In the genomic region with DNA sequence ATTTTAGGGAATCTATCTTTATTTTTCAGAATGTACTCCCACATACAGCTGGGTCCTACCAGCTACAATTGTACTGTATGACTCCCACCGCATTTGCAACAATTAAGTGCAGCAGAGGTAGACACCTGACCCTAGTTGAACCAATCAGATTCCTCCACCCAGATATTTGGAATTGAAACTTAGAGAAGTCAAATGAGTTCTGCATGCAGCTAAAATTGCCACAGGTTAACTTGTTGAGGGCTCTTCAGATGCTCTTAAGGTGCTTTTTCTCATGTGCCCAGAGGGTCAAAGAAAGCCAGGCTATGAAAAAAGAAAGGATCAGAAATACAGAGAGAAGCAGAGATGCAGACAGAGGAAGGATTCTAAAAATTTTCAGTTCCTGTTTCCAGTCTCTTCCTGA, we compare ENCODE assay signal across 22 cellular contexts.
"Had no signal": no experiment of that assay in that cellular context is flagged by ENCODE, and none has a peak within 500 bp of the region (broad histone marks: within the 10 kb centered on the region; RNA-seq: fewer than 3 reads in every experiment).

No MANE protein-coding gene starts in this region.

- ATAC-seq: left cardiac atrium; stimulated activated naive B cell treated with anti-CD40 and anti-IgM and Interleukin-4, amounts not matched to agents 10 μg/mL and 1 μg/mL and 100 μg/mL, for 72 hours had no signal

- H2AFZ ChIP-seq: hepatocyte had no signal

- H3K9me3 Mint-ChIP-seq: activated T-helper 1 cell treated with anti-CD3 and anti-CD28 coated beads, Interleukin-12 subunit alpha, Interleukin-12 subunit beta, Interleukin-2, Interleukin-4 antibody, amounts not matched to agents 30 ng/mL and 10 ng/mL and 1 ng/mL, durations not matched to agents 14 hours and 24 hours and 36 hours; endodermal cell; nephron progenitor cell; stimulated activated naive B cell treated with anti-CD40 and anti-IgM and Interleukin-4, amounts not matched to agents 10 μg/mL and 1 μg/mL and 100 μg/mL, for 72 hours had no signal

- H3K4me1 Mint-ChIP-seq: endodermal cell had no signal

- H3K4me3 ChIP-seq: hepatocyte, sigmoid colon, thoracic aorta, upper lobe of left lung had no signal

- DNase-seq: activated CD4-positive, CD25-positive, alpha-beta regulatory T cell treated with anti-CD3 and anti-CD28 coated beads, Interleukin-2, amount 50 U/mL, for 72 hours; activated T-cell treated with anti-CD3 and anti-CD28 coated beads for 4 hours; anterior cingulate cortex; caudate nucleus; endodermal cell; foreskin fibroblast; left cardiac atrium; mammary epithelial cell; nephron progenitor cell; nucleus accumbens; posterior cingulate gyrus; sigmoid colon; stimulated activated CD4-positive, alpha-beta T cell treated with anti-CD3 and anti-CD28 coated beads, Interleukin-4, amount 100 ng/mL, for 24 hours; stimulated activated naive B cell treated with anti-CD40 and anti-IgM and Interleukin-4, amounts not matched to agents 10 μg/mL and 1 μg/mL and 100 μg/mL, for 72 hours; T1000; upper lobe of left lung had no signal

- FAIRE-seq: colon had no signal

- H3K36me3 ChIP-seq: sigmoid colon, thoracic aorta, upper lobe of left lung had no signal

- H3K9me3 ChIP-seq: sigmoid colon, thoracic aorta, upper lobe of left lung had no signal

- H3K4me2 ChIP-seq: hepatocyte had no signal

- H3K27ac ChIP-seq: epithelial cell of prostate, hepatocyte, sigmoid colon, thoracic aorta, upper lobe of left lung had no signal

- H3K27ac Mint-ChIP-seq: activated T-helper 1 cell treated with anti-CD3 and anti-CD28 coated beads, Interleukin-12 subunit alpha, Interleukin-12 subunit beta, Interleukin-2, Interleukin-4 antibody, amounts not matched to agents 30 ng/mL and 10 ng/mL and 1 ng/mL, durations not matched to agents 14 hours and 24 hours and 36 hours; brain; endodermal cell; nephron progenitor cell; stimulated activated naive B cell treated with anti-CD40 and anti-IgM and Interleukin-4, amounts not matched to agents 10 μg/mL and 1 μg/mL and 100 μg/mL, for 72 hours had no signal

- H3K36me3 Mint-ChIP-seq: brain had no signal

- H3K4me3 Mint-ChIP-seq: brain; endodermal cell; nephron progenitor cell; stimulated activated naive B cell treated with anti-CD40 and anti-IgM and Interleukin-4, amounts not matched to agents 10 μg/mL and 1 μg/mL and 100 μg/mL, for 72 hours had no signal

- H3K79me2 ChIP-seq: hepatocyte had no signal

- H3K27me3 ChIP-seq: hepatocyte, sigmoid colon, upper lobe of left lung had no signal

- H3K27me3 Mint-ChIP-seq: stimulated activated naive B cell treated with anti-CD40 and anti-IgM and Interleukin-4, amounts not matched to agents 10 μg/mL and 1 μg/mL and 100 μg/mL, for 72 hours had no signal
